ENCODE assay signal across 8 cellular contexts in genomic region chr3:156817931-156818765, GRCh38. TPM values are rescaled to one million over a fixed set of nuclear protein-coding genes. Genes with fewer than 3 reads are reported as not detected.
DNase-seq lines count a peak whose midpoint lies in the region; ATAC-seq, FAIRE-seq and TF ChIP-seq lines count a peak whose summit lies in the region.

No MANE protein-coding gene starts in this region.

- in situ Hi-C loops in Caki2 (cut with HindIII; ENCODE audit: low pct_unique_long_range_greater_than_20kb, low sequenced_read_pairs) = no loop called here

- peak overlapping the region; percentile 96 for H2AFZ ChIP-seq in neuron (ENCODE audit: low read depth, low read length)

- TF ChIP-seq CTCF in bronchial epithelial cell (IDR thresholded peaks at IDR 0.05; ENCODE audit: insufficient read depth, low read length, severe bottlenecking) = no peak

- DNase-seq in Caki2 (ENCODE audit: low read depth) (peak; percentile 37), NAMALWA (ENCODE audit: low spot score) (peak; percentile 22), bronchial epithelial cell (ENCODE audit: low read depth) (peak; percentile 59), GF-D8 (lab: John Stamatoyannopoulos, UW) (no peak)
- no peak for DNase-seq in stimulated activated CD4-positive, alpha-beta T cell treated with anti-CD3 and anti-CD28 coated beads, Interleukin-12 subunit alpha, Interleukin-12 subunit beta, amount 100 ng/mL, for 4 hours
- no peak for DNase-seq in NK-92 treated with Interleukin-12 subunit alpha and Interleukin-12 subunit beta, amount 100 ng/mL, for 24 hours (lab: John Stamatoyannopoulos, UW)

- no peak for FAIRE-seq in bronchial epithelial cell (lab: Jason Lieb, UNC)

- H3K4me1 ChIP-seq in neuron (ENCODE audit: insufficient read depth, low read length) = no peaks in the 10 kb centered on the region

- no peak for ATAC-seq in HG02571 (IDR thresholded peaks at IDR 0.05; ENCODE audit: unreplicated experiment)

- H3K9me3 ChIP-seq in neuron (ENCODE audit: low read length) = no peaks in the 10 kb centered on the region

- H3K36me3 ChIP-seq in bronchial epithelial cell (ENCODE audit: control insufficient read depth, insufficient read depth, low read length) (no peaks in the 10 kb centered on the region), neuron (ENCODE audit: insufficient read depth, low read length) (no peaks in the 10 kb centered on the region)

- H3K4me3 ChIP-seq in bronchial epithelial cell (ENCODE audit: low read depth, low read length) (no peak overlapping the region), neuron (ENCODE audit: low read length) (peak overlapping the region; percentile 50)

- no peaks in the 10 kb centered on the region for H3K27me3 ChIP-seq in bronchial epithelial cell (ENCODE audit: control insufficient read depth, insufficient read depth, low read length)
- H3K27me3 ChIP-seq in neuron (ENCODE audit: insufficient read depth, low read length) = peaks cover 2% of the 10 kb centered on the region

RNA-seq across cellular contexts. Expression of gene LEKR1, which starts 8.0 kb away (rescaled TPM):
- 0.29 TPM in 1 of 2 replicates, not detected in the other for total RNA-seq in Caki2 (2014; rRNA removed; shearing (Covaris generic); ENCODE audit: low replicate concordance)
- under 0.01 and 0.64 TPM in 2 replicates for total RNA-seq in bronchial epithelial cell

Comparison
In these comparisons a context has a peak if more than half of its experiments do, and no peak if none do; other contexts are left out.
1. DNase-seq: peak in Caki2 (single experiment), NAMALWA (single experiment) and bronchial epithelial cell (single experiment); none in stimulated activated CD4-positive, alpha-beta T cell treated with anti-CD3 and anti-CD28 coated beads, Interleukin-12 subunit alpha, Interleukin-12 subunit beta, amount 100 ng/mL, for 4 hours (single experiment), NK-92 treated with Interleukin-12 subunit alpha and Interleukin-12 subunit beta, amount 100 ng/mL, for 24 hours (single experiment) and GF-D8 (single experiment).